ENCODE assay signal across 16 cellular contexts in genomic region chr1:201276891-201277290, GRCh38. TPM values are rescaled to one million over a fixed set of nuclear protein-coding genes. Genes with fewer than 3 reads are reported as not detected.
"Had no signal": no experiment of that assay in that cellular context is flagged by ENCODE, and none has a peak within 500 bp of the region (broad histone marks: within the 10 kb centered on the region; RNA-seq: fewer than 3 reads in every experiment).

No MANE protein-coding gene starts in this region.

- H3K4me1 ChIP-seq: gastroesophageal sphincter, pancreas had no signal

- ATAC-seq: activated CD8-positive, alpha-beta T cell treated with anti-CD3 and anti-CD28 coated beads, Interleukin-2, amount 10 ng/mL, durations not matched to agents 7 days and 5 days; gastroesophageal sphincter; heart right ventricle; pancreas; WTC11 had no signal

- H3K27ac Mint-ChIP-seq: activated CD8-positive, alpha-beta T cell treated with anti-CD3 and anti-CD28 coated beads, Interleukin-2, amount 10 ng/mL, durations not matched to agents 7 days and 5 days; activated naive CD8-positive, alpha-beta T cell treated with anti-CD3 and anti-CD28 coated beads, Interleukin-2, amount 10 ng/mL, durations not matched to agents 7 days and 5 days; WTC11 had no signal

- H3K9me3 ChIP-seq: gastroesophageal sphincter, heart right ventricle, pancreas had no signal

- FAIRE-seq: pancreas had no signal

- H3K36me3 ChIP-seq: gastroesophageal sphincter, heart right ventricle, pancreas had no signal

- H3K27ac ChIP-seq: gastroesophageal sphincter, heart right ventricle, pancreas had no signal

- H3K4me1 Mint-ChIP-seq: activated naive CD8-positive, alpha-beta T cell treated with anti-CD3 and anti-CD28 coated beads, Interleukin-2, amount 10 ng/mL, durations not matched to agents 7 days and 5 days; neural crest cell had no signal

- H3K27me3 ChIP-seq: pancreas had no signal

- DNase-seq: activated CD4-positive, alpha-beta T cell treated with anti-CD3 and anti-CD28 coated beads for 48 hours; activated CD8-positive, alpha-beta memory T cell treated with anti-CD3 and anti-CD28 coated beads, Interleukin-2, amount 50 U/mL, for 4 hours; activated CD8-positive, alpha-beta T cell treated with anti-CD3 and anti-CD28 coated beads, Interleukin-2, amount 10 ng/mL, durations not matched to agents 7 days and 5 days; activated gamma-delta T cell treated with Interleukin-2 at 50 U/mL for 16 hours; activated naive CD8-positive, alpha-beta T cell treated with anti-CD3 and anti-CD28 coated beads, Interleukin-2, amount 10 ng/mL, durations not matched to agents 7 days and 5 days; activated T-cell treated with anti-CD3 and anti-CD28 coated beads, Interleukin-2, amount 50 U/mL, for 48 hours; heart right ventricle; pancreas; stimulated activated CD4-positive, alpha-beta T cell treated with anti-CD3 and anti-CD28 coated beads, Interleukin-15, amount 100 ng/mL, for 24 hours; stimulated activated CD4-positive, alpha-beta T cell treated with anti-CD3 and anti-CD28 coated beads, Interleukin-4, amount 100 ng/mL, for 1 hour; stimulated activated naive CD4-positive, alpha-beta T cell; T-helper 2 cell had no signal

- H3K9me3 Mint-ChIP-seq: activated naive CD8-positive, alpha-beta T cell treated with anti-CD3 and anti-CD28 coated beads, Interleukin-2, amount 10 ng/mL, durations not matched to agents 7 days and 5 days; neural crest cell; WTC11 had no signal

- H3K4me3 Mint-ChIP-seq: activated CD8-positive, alpha-beta T cell treated with anti-CD3 and anti-CD28 coated beads, Interleukin-2, amount 10 ng/mL, durations not matched to agents 7 days and 5 days; activated naive CD8-positive, alpha-beta T cell treated with anti-CD3 and anti-CD28 coated beads, Interleukin-2, amount 10 ng/mL, durations not matched to agents 7 days and 5 days; neural crest cell; WTC11 had no signal

- H3K4me3 ChIP-seq: gastroesophageal sphincter, heart right ventricle, pancreas had no signal

- H3K36me3 Mint-ChIP-seq: activated naive CD8-positive, alpha-beta T cell treated with anti-CD3 and anti-CD28 coated beads, Interleukin-2, amount 10 ng/mL, durations not matched to agents 7 days and 5 days; WTC11 had no signal

RNA-seq across cellular contexts. Expression of gene PKP1, which starts 6.4 kb away (rescaled TPM):
- total RNA-seq: activated CD8-positive, alpha-beta T cell treated with anti-CD3 and anti-CD28 coated beads, Interleukin-2, amount 10 ng/mL, durations not matched to agents 7 days and 5 days; activated naive CD8-positive, alpha-beta T cell treated with anti-CD3 and anti-CD28 coated beads, Interleukin-2, amount 10 ng/mL, durations not matched to agents 7 days and 5 days; lung microvascular endothelial cell; neural crest cell had no signal
